ENCODE assay signal across 10 cellular contexts in the genomic region with DNA sequence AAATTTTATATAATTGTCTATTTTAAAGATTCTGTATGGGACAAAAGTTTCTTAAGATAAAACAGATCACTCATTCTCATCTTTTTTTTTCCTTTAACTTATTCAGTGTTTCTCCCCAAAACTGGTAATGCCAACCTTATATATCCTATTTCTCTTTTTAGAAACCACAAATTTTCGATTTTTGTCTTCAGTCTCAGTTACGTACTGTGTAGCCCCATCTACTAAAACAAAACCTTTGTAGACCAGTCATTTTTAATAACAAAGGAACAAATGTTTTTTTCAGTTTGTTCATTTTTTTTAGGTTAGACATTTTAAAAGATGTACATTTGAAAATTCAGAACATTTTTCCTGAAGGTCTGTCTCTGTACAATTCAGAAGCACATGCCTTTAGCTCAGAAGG. TPM values are rescaled to one million over a fixed set of nuclear protein-coding genes. Genes with fewer than 3 reads are reported as not detected.
DNase-seq lines count a peak whose midpoint lies in the region; ATAC-seq, FAIRE-seq and TF ChIP-seq lines count a peak whose summit lies in the region.
"Had no signal": no experiment of that assay in that cellular context is flagged by ENCODE, and none has a peak within 500 bp of the region (broad histone marks: within the 10 kb centered on the region; RNA-seq: fewer than 3 reads in every experiment).

No MANE protein-coding gene starts in this region.

- no peak for FAIRE-seq in K562 (lab: Jason Lieb, UNC)

- H3K79me2 ChIP-seq in K562 (ENCODE audit: control insufficient read depth, insufficient read depth, low read length): no peaks in the 10 kb centered on the region

- no peak overlapping the region for H2AFZ ChIP-seq in K562 (ENCODE audit: low read depth, low read length)

- H4K20me1 ChIP-seq in K562 (replicated peaks; ENCODE audit: control insufficient read depth, insufficient read depth, low read length): no peaks in the 10 kb centered on the region

- H3K4me1 ChIP-seq in K562 (replicated peaks in 1 of 2; ENCODE audit: control insufficient read depth in 2 of 2, insufficient read depth in 2 of 2, low read length in 2 of 2): peaks cover 0 to 6% of the 10 kb centered on the region in 2 experiments; a peak in 3 of 5 replicates
- H3K4me1 ChIP-seq: Peyer's patch had no signal

- no peak overlapping the region for H3K9ac ChIP-seq in K562 (ENCODE audit: insufficient read depth in 1 of 2, low read depth in 2 of 2, low read length in 2 of 2)

- H3K27me3 ChIP-seq in K562 (ENCODE audit: control insufficient read depth in 2 of 2, insufficient read depth in 2 of 2, low read length in 2 of 2): no peaks in the 10 kb centered on the region
- H3K27me3 ChIP-seq: Peyer's patch had no signal

- peak; percentile 48 for ATAC-seq in GM18517 (IDR thresholded peaks at IDR 0.05; ENCODE audit: unreplicated experiment)
- peak; percentile 54 for ATAC-seq in GM21381 (IDR thresholded peaks at IDR 0.05; ENCODE audit: unreplicated experiment)
- ATAC-seq in HG03175 (IDR thresholded peaks at IDR 0.05; ENCODE audit: unreplicated experiment): peak; percentile 61
- no peak for ATAC-seq in K562
- no peak for ATAC-seq in Right ventricle myocardium inferior

- no peaks in the 10 kb centered on the region for H3K9me3 ChIP-seq in K562 (replicated peaks; ENCODE audit: control insufficient read depth, insufficient read depth, low read depth, low read length)
- H3K9me3 ChIP-seq: Peyer's patch had no signal

- CTCF ChIA-PET in K562 (lab: Yijun Ruan, JAX; ENCODE audit: low intra/inter-chr PET ratio): no interaction called here

- TF ChIP-seq POLR2A in K562 (conservative IDR thresholded peaks at IDR 0.05): no peak

- POLR2A ChIA-PET in K562 (lab: Yijun Ruan, JAX): no interaction called here

- DNase-seq in K562 (ENCODE audit: extremely low read depth in 1 of 4, low spot score in 3 of 4) (no peak), Right ventricle myocardium inferior (ENCODE audit: missing footprints) (no peak), NCI-H2029 treated with DMSO at 0.1 percent for 48 hours (lab: John Stamatoyannopoulos, UW) (no peak), GOT3 (lab: John Stamatoyannopoulos, UW) (no peak), GM03348 (ENCODE audit: low spot score) (no peak)
- DNase-seq: DND-41, Peyer's patch had no signal

- peak overlapping the region; percentile 7; the same call in 1 of the 3 replicates for H3K27ac ChIP-seq in K562 (ENCODE audit: extremely low read depth, low read depth, low read length)
- H3K27ac ChIP-seq: Peyer's patch had no signal

- in situ Hi-C loops in K562 (cut with MboI): no loop called here

- no peak for TF ChIP-seq CTCF in K562 (IDR thresholded peaks at IDR 0.05 in 2 of 3, conservative IDR thresholded peaks at IDR 0.05 in 1 of 3; ENCODE audit: insufficient read depth in 2 of 3, low read depth in 1 of 3, low read length in 3 of 3)

- no peak overlapping the region for H3K4me2 ChIP-seq in K562 (ENCODE audit: insufficient read depth, low read length)

- H3K4me3 ChIP-seq in K562: no peak overlapping the region
- H3K4me3 ChIP-seq: Peyer's patch had no signal

- no peak for TF ChIP-seq EP300 in K562 (IDR thresholded peaks at IDR 0.05; ENCODE audit: low read length)

- WGBS in K562 (ENCODE audit: insufficient coverage, low coverage, missing lambda C conversion rate): 58% methylated on average over 2 of the region's 2 CpGs

- H3K36me3 ChIP-seq in K562 (ENCODE audit: control insufficient read depth, insufficient read depth, low read length): no peaks in the 10 kb centered on the region
- H3K36me3 ChIP-seq: Peyer's patch had no signal

- no peak for TF ChIP-seq RAD21 in K562 (CRISPR knock-in tag; conservative IDR thresholded peaks at IDR 0.05 in 1 of 2, IDR thresholded peaks at IDR 0.05 in 1 of 2)

- intact Hi-C loops in K562 (cut with micrococcal nuclease) (no loop called here), Right ventricle myocardium inferior (cut with DNase I) (no loop called here)

- no TSS peak for BruUV-seq in K562 (replicated peaks; lab: Mats Ljungman, UMichigan)

- H3K9me1 ChIP-seq in K562 (ENCODE audit: control insufficient read depth, insufficient read depth, low read length): no peaks in the 10 kb centered on the region

TF ChIP-seq in K562, 482 proteins besides CTCF, POLR2A, EP300 and RAD21:
- TF ChIP-seq HNRNPK (IDR thresholded peaks at IDR 0.05; ENCODE audit: low read depth, low read length, poor library complexity, severe bottlenecking) (no peak), SIN3A (IDR thresholded peaks at IDR 0.05; ENCODE audit: borderline replicate concordance in 2 of 2, control insufficient read depth in 1 of 2, low read depth in 2 of 2, low read length in 2 of 2) (no peak), ZKSCAN1 (IDR thresholded peaks at IDR 0.05; ENCODE audit: low read depth, low read length) (no peak), KAT8 (IDR thresholded peaks at IDR 0.05; ENCODE audit: low read depth) (no peak), RBBP5 (IDR thresholded peaks at IDR 0.05; ENCODE audit: borderline replicate concordance, insufficient read depth, low read length, poor library complexity, severe bottlenecking) (no peak), NFRKB (IDR thresholded peaks at IDR 0.05; ENCODE audit: low read depth) (no peak), ELF1 (tag; IDR thresholded peaks at IDR 0.05) (no peak)

RNA-seq across cellular contexts. Expression of a gene that starts 18.2 kb away (rescaled TPM):
- total RNA-seq in K562 (2011; cell fraction: chromatin; rRNA removed; ENCODE audit: low replicate concordance): 5.1 and 6.7 TPM in 2 replicates
- total RNA-seq in K562 (2011; cell fraction: nucleolus; rRNA removed): 6.8 and 8.0 TPM in 2 replicates
- total RNA-seq in K562 (2011; cell fraction: nucleoplasm; rRNA removed): 8.8 and 9.7 TPM in 2 replicates
- total RNA-seq in K562 (2014; rRNA removed) (4.6 and 4.7 TPM in 2 replicates), K562 (2014; rRNA removed; fragmentation: Illumina TruSeq; extraction: Trizol) (7.9 and 8.7 TPM in 2 replicates), K562 (2015; rRNA removed; fragmentation: Illumina TruSeq; extraction: Trizol) (6.6 and 7.1 TPM in 2 replicates), K562 (2021) (24.8 and 26.4 TPM in 2 replicates), Right ventricle myocardium inferior (14.9 TPM)
- polyA plus RNA-seq in K562 (2011; rRNA removed) (7.5 and 11.3 TPM in 2 replicates), K562 (2014; fragmentation: Illumina TruSeq; extraction: Trizol) (15.5 and 15.7 TPM in 2 replicates), K562 (2014; fragmentation: Nextera tagmentation; extraction: Ambion mirVana) (1 to 10 TPM; 1.7 to 2.4 TPM), K562 (2014; rRNA removed) (12.7 and 15.1 TPM in 2 replicates)
- polyA plus RNA-seq in K562 (2011; cell fraction: cytosol; rRNA removed): 6.3 and 7.9 TPM in 2 replicates
- 6.2 and 6.9 TPM in 2 replicates for polyA plus RNA-seq in K562 (2011; cell fraction: nucleus; rRNA removed)
- polyA plus RNA-seq in K562 (2012): 18.6 and 26.5 TPM in 2 replicates
- polyA minus RNA-seq in K562 (2011; rRNA and poly(A)+ RNA removed): 6.4 and 9.0 TPM in 2 replicates
- polyA minus RNA-seq in K562 (2011; cell fraction: cytosol; rRNA and poly(A)+ RNA removed): 4.3 and 7.6 TPM in 2 replicates
- 3.3 and 3.4 TPM in 2 replicates for polyA minus RNA-seq in K562 (2011; cell fraction: nucleus; rRNA and poly(A)+ RNA removed)

RNA-seq across cellular contexts. Expression of a gene that starts 51.2 kb away (rescaled TPM):
- 2.1 and 2.3 TPM in 2 replicates for total RNA-seq in K562 (2011; cell fraction: chromatin; rRNA removed; ENCODE audit: low replicate concordance)
- 0.39 and 0.67 TPM in 2 replicates for total RNA-seq in K562 (2011; cell fraction: nucleolus; rRNA removed)
- total RNA-seq in K562 (2011; cell fraction: nucleoplasm; rRNA removed): 2.0 and 3.0 TPM in 2 replicates
- total RNA-seq in K562 (2014; rRNA removed) (1.6 and 2.3 TPM in 2 replicates), K562 (2014; rRNA removed; fragmentation: Illumina TruSeq; extraction: Trizol) (6.3 and 10.3 TPM in 2 replicates), K562 (2015; rRNA removed; fragmentation: Illumina TruSeq; extraction: Trizol) (2.1 and 3.7 TPM in 2 replicates), K562 (2021) (4.8 and 5.8 TPM in 2 replicates), Right ventricle myocardium inferior (16.4 TPM)
- polyA plus RNA-seq in K562 (2011; rRNA removed) (3.2 and 4.1 TPM in 2 replicates), K562 (2014; fragmentation: Illumina TruSeq; extraction: Trizol) (4.7 and 5.6 TPM in 2 replicates), K562 (2014; fragmentation: Nextera tagmentation; extraction: Ambion mirVana) (10 to 100 TPM in 1 of 2 experiments, 1 to 10 TPM in 1; 8.9 to 11.7 TPM), K562 (2014; rRNA removed) (1.4 and 4.8 TPM in 2 replicates)
- 0.24 and 0.99 TPM in 2 replicates for polyA plus RNA-seq in K562 (2011; cell fraction: cytosol; rRNA removed)
- 0.74 and 1.5 TPM in 2 replicates for polyA plus RNA-seq in K562 (2011; cell fraction: nucleus; rRNA removed)
- 3.2 and 3.4 TPM in 2 replicates for polyA plus RNA-seq in K562 (2012)
- polyA minus RNA-seq in K562 (2011; rRNA and poly(A)+ RNA removed): 2.1 and 2.8 TPM in 2 replicates
- polyA minus RNA-seq in K562 (2011; cell fraction: cytosol; rRNA and poly(A)+ RNA removed): 0.95 and 2.3 TPM in 2 replicates
- polyA minus RNA-seq in K562 (2011; cell fraction: nucleus; rRNA and poly(A)+ RNA removed): 0.67 and 2.0 TPM in 2 replicates

Comparison
In these comparisons a context has a peak if more than half of its experiments do, and no peak if none do; other contexts are left out.
1. ATAC-seq: peak in GM18517 (single experiment), GM21381 (single experiment) and HG03175 (single experiment); none in K562 (single experiment) and Right ventricle myocardium inferior (single experiment).